9 cellular contexts compared by ENCODE assay signal in the genomic region with DNA sequence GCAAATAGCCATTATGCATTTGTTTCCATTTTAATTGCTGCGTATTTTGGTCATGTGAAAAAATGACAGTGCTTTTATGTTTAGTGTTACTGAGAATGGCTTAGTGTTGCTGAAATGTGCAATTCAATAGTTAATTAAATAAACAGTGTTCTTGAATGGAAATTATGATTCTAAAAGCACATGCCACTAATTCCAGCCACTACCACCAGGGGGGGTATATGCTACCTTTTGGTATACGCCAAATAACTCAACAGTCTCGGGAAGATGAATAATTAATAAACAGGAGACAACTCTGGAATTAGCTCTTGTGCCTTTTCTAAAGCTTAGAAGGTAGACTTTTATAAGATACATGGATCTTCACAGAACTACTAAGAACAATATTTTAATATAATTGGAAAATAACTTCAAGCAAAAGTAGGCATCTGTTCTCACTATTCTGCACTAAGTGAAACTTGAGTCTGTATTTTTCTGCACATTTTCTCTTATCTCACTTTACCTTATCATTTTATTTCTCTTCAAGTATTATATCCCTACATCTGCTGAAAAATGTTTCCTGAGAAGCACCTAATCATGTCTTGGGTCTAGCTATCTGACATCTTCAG.
A peak's percentile ranks its signal among the peaks of the same experiment; 100 is the strongest.
DNase-seq lines count a peak whose midpoint lies in the region; ATAC-seq and TF ChIP-seq lines count a peak whose summit lies in the region.
"Had no signal": no experiment of that assay in that cellular context is flagged by ENCODE, and none has a peak within 500 bp of the region (broad histone marks: within the 10 kb centered on the region; RNA-seq: fewer than 3 reads in every experiment).

No MANE protein-coding gene starts in this region.

- no peak overlapping the region for H3K4me3 ChIP-seq in fibroblast of villous mesenchyme (ENCODE audit: low read depth, low read length)

- peak; percentile 84 for TF ChIP-seq CTCF in fibroblast of villous mesenchyme (IDR thresholded peaks at IDR 0.05; ENCODE audit: insufficient read depth, low read depth, low read length)

- intact Hi-C loops in sciatic nerve (cut with DNase I) = no loop called here

- ATAC-seq in GM19452 (IDR thresholded peaks at IDR 0.05; ENCODE audit: unreplicated experiment) (peak; percentile 72), HG03565 (IDR thresholded peaks at IDR 0.05; ENCODE audit: unreplicated experiment) (peak; percentile 52), sciatic nerve (peak; percentile 49)
- ATAC-seq: activated naive CD4-positive, alpha-beta T cell treated with anti-CD3 and anti-CD28 coated beads, Interleukin-2, amount 50 U/mL, for 72 hours had no signal

- DNase-seq in DMS 273 (lab: John Stamatoyannopoulos, UW; ENCODE audit: unreplicated experiment) = peak; percentile 69
- no peak for DNase-seq in DMS 273 treated with DMSO at 0.1 percent for 48 hours (lab: John Stamatoyannopoulos, UW)
- peak; percentile 65 for DNase-seq in activated CD4-positive, alpha-beta T cell treated with anti-CD3 and anti-CD28 coated beads for 48 hours
- peak; percentile 59 for DNase-seq in fibroblast of villous mesenchyme (ENCODE audit: low read depth)
- peak; percentile 74 for DNase-seq in sciatic nerve (ENCODE audit: low spot score)
- no peak for DNase-seq in SHP77 treated with DMSO at 0.1 percent for 48 hours (lab: John Stamatoyannopoulos, UW)

Comparison
In these comparisons a context has a peak if more than half of its experiments do, and no peak if none do; other contexts are left out.
1. DNase-seq: peak in DMS 273 (single experiment), activated CD4-positive, alpha-beta T cell treated with anti-CD3 and anti-CD28 coated beads for 48 hours (single experiment), fibroblast of villous mesenchyme (single experiment) and sciatic nerve (single experiment); none in DMS 273 treated with DMSO at 0.1 percent for 48 hours (single experiment) and SHP77 treated with DMSO at 0.1 percent for 48 hours (single experiment).
2. Peak in every context shown above with its lines, with median percentiles within 50 percentile points of each other: ATAC-seq.